11 cellular contexts compared by ENCODE assay signal in genomic region chr15:60407406-60407805, GRCh38. TPM values are rescaled to one million over a fixed set of nuclear protein-coding genes. Genes with fewer than 3 reads are reported as not detected.
DNase-seq lines count a peak whose midpoint lies in the region; ATAC-seq and TF ChIP-seq lines count a peak whose summit lies in the region.
"Had no signal": no experiment of that assay in that cellular context is flagged by ENCODE, and none has a peak within 500 bp of the region (broad histone marks: within the 10 kb centered on the region; RNA-seq: fewer than 3 reads in every experiment).

No MANE protein-coding gene starts in this region.

- no peak overlapping the region for H3K4me3 ChIP-seq in right atrium auricular region

- no peaks in the 10 kb centered on the region for H3K36me3 ChIP-seq in right atrium auricular region

- H3K4me1 ChIP-seq in right atrium auricular region: peaks cover 0 to 10% of the 10 kb centered on the region in 2 donors

- H3K4me3 Mint-ChIP-seq in activated T-helper 17 cell treated with anti-CD3 and anti-CD28 coated beads, Interleukin-2, amount 50 U/mL, for 72 hours: no peak overlapping the region
- peak overlapping the region; percentile 28 for H3K4me3 Mint-ChIP-seq in type B pancreatic cell
- H3K4me3 Mint-ChIP-seq: activated T-cell treated with anti-CD3 and anti-CD28 coated beads, Interleukin-2, amount 50 U/mL, for 72 hours; stimulated activated naive CD8-positive, alpha-beta T cell treated with anti-CD3 and anti-CD28 coated beads, Interleukin-15, amount 100 ng/mL, for 72 hours had no signal

- H3K27ac ChIP-seq in right atrium auricular region: peak overlapping the region; percentile 9 to 25

- no peak for TF ChIP-seq CTCF in right atrium auricular region (IDR thresholded peaks at IDR 0.05)
- no peak for TF ChIP-seq CTCF in type B pancreatic cell (conservative IDR thresholded peaks at IDR 0.05)

- H3K27me3 ChIP-seq in right atrium auricular region: no peaks in the 10 kb centered on the region

- peaks cover 6% of the 10 kb centered on the region for H3K4me1 Mint-ChIP-seq in activated T-helper 17 cell treated with anti-CD3 and anti-CD28 coated beads, Interleukin-2, amount 50 U/mL, for 72 hours
- peaks cover 21% of the 10 kb centered on the region for H3K4me1 Mint-ChIP-seq in type B pancreatic cell (ENCODE audit: unreplicated experiment)

- no peaks in the 10 kb centered on the region for H3K9me3 ChIP-seq in right atrium auricular region

- H3K36me3 Mint-ChIP-seq in activated T-helper 17 cell treated with anti-CD3 and anti-CD28 coated beads, Interleukin-2, amount 50 U/mL, for 72 hours (ENCODE audit: low read depth): no peaks in the 10 kb centered on the region
- H3K36me3 Mint-ChIP-seq in type B pancreatic cell: no peaks in the 10 kb centered on the region

- no peaks in the 10 kb centered on the region for H3K27me3 Mint-ChIP-seq in activated T-helper 17 cell treated with anti-CD3 and anti-CD28 coated beads, Interleukin-2, amount 50 U/mL, for 72 hours
- H3K27me3 Mint-ChIP-seq in type B pancreatic cell: no peaks in the 10 kb centered on the region
- H3K27me3 Mint-ChIP-seq: stimulated activated naive CD8-positive, alpha-beta T cell treated with anti-CD3 and anti-CD28 coated beads, Interleukin-15, amount 100 ng/mL, for 72 hours had no signal

- peak; percentile 78 for DNase-seq in HPDE6-E6E7 (ENCODE audit: extremely low spot score)
- no peak for DNase-seq in right atrium auricular region (ENCODE audit: low spot score)
- no peak for DNase-seq in type B pancreatic cell (ENCODE audit: extremely low spot score, unreplicated experiment)
- DNase-seq in midbrain (lab: John Stamatoyannopoulos, UW): no peak
- no peak for DNase-seq in NCI-H446 (lab: John Stamatoyannopoulos, UW)
- DNase-seq: activated T-cell treated with anti-CD3 and anti-CD28 coated beads, Interleukin-2, amount 50 U/mL, for 72 hours; effector CD8-positive, alpha-beta T cell; NCI-H1694 treated with DMSO at 0.1 percent for 48 hours; stimulated activated naive CD8-positive, alpha-beta T cell treated with anti-CD3 and anti-CD28 coated beads, Interleukin-15, amount 100 ng/mL, for 72 hours had no signal

- ATAC-seq in activated T-helper 17 cell treated with anti-CD3 and anti-CD28 coated beads, Interleukin-2, amount 50 U/mL, for 72 hours (replicated peaks): peak; percentile 51
- no peak for ATAC-seq in HG03139 (IDR thresholded peaks at IDR 0.05; ENCODE audit: unreplicated experiment)
- ATAC-seq: activated T-cell treated with anti-CD3 and anti-CD28 coated beads, Interleukin-2, amount 50 U/mL, for 72 hours; stimulated activated naive CD8-positive, alpha-beta T cell treated with anti-CD3 and anti-CD28 coated beads, Interleukin-15, amount 100 ng/mL, for 72 hours had no signal

- H3K27ac Mint-ChIP-seq in activated T-helper 17 cell treated with anti-CD3 and anti-CD28 coated beads, Interleukin-2, amount 50 U/mL, for 72 hours: peak overlapping the region; percentile 18
- H3K27ac Mint-ChIP-seq in type B pancreatic cell: peak overlapping the region; percentile 80
- H3K27ac Mint-ChIP-seq: activated T-cell treated with anti-CD3 and anti-CD28 coated beads, Interleukin-2, amount 50 U/mL, for 72 hours had no signal

- no peaks in the 10 kb centered on the region for H3K9me3 Mint-ChIP-seq in activated T-helper 17 cell treated with anti-CD3 and anti-CD28 coated beads, Interleukin-2, amount 50 U/mL, for 72 hours
- H3K9me3 Mint-ChIP-seq in type B pancreatic cell: peaks cover 5% of the 10 kb centered on the region
- H3K9me3 Mint-ChIP-seq: activated T-cell treated with anti-CD3 and anti-CD28 coated beads, Interleukin-2, amount 50 U/mL, for 72 hours; stimulated activated naive CD8-positive, alpha-beta T cell treated with anti-CD3 and anti-CD28 coated beads, Interleukin-15, amount 100 ng/mL, for 72 hours had no signal

RNA-seq across cellular contexts. Expression of gene ANXA2, which starts 9.6 kb away (rescaled TPM):
- 100 to 1,000 TPM; 120 to 420 TPM for total RNA-seq in activated T-helper 17 cell treated with anti-CD3 and anti-CD28 coated beads, Interleukin-2, amount 50 U/mL, for 72 hours
- 100 to 1,000 TPM; 214 to 388 TPM for total RNA-seq in right atrium auricular region
- 493 and 1,531 TPM in 2 replicates for total RNA-seq in type B pancreatic cell (ENCODE audit: low replicate concordance)
